Comparison of ENCODE assay signal across 11 cellular contexts in the genomic region with DNA sequence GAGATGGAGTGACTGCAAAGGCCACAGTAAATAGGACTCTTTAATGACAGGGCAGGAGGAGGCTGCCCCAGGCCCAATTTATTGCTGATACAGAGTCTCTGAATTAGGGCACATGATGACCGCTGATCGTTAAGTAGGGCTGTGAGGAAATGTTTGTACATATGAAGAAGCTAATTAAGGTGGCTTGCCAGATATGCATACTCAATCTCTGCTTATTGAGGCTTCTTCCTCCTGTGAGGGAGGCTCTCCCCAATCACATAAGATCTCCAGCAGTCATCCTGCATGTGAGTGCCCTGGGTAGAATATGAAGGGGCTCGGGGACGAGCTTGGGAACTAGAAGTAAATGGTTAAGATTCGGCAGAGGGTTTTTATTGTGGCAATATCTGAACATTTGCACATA. TPM values are rescaled to one million over a fixed set of nuclear protein-coding genes. Genes with fewer than 3 reads are reported as not detected.
DNase-seq lines count a peak whose midpoint lies in the region; ATAC-seq and TF ChIP-seq lines count a peak whose summit lies in the region.
"Had no signal": no experiment of that assay in that cellular context is flagged by ENCODE, and none has a peak within 500 bp of the region (broad histone marks: within the 10 kb centered on the region; RNA-seq: fewer than 3 reads in every experiment).

No MANE protein-coding gene starts in this region.

- H2AFZ ChIP-seq in OCI-LY7 (ENCODE audit: low read length), result peak overlapping the region; percentile 90

- peak overlapping the region; percentile 31 for H3K27ac Mint-ChIP-seq in activated T-cell treated with anti-CD3 and anti-CD28 coated beads, Interleukin-2, amount 50 U/mL, for 24 hours
- H3K27ac Mint-ChIP-seq in stimulated activated naive B cell treated with anti-CD40 and anti-IgM and Interleukin-4, amounts not matched to agents 10 μg/mL and 1 μg/mL and 100 μg/mL, for 72 hours, result peak overlapping the region; percentile 96
- H3K27ac Mint-ChIP-seq: GM23338 had no signal

- no peak for ATAC-seq in stimulated activated naive B cell treated with anti-CD40 and anti-IgM and Interleukin-4, amounts not matched to agents 10 μg/mL and 1 μg/mL and 100 μg/mL, for 72 hours (replicated peaks)
- ATAC-seq in GM21825 (IDR thresholded peaks at IDR 0.05; ENCODE audit: unreplicated experiment), result no peak
- no peak for ATAC-seq in HG03354 (IDR thresholded peaks at IDR 0.05; ENCODE audit: poor library complexity, severe bottlenecking, unreplicated experiment)
- ATAC-seq: GM23338, left lung had no signal

- no TSS peak for BruUV-seq in OCI-LY7 (replicated peaks; lab: Mats Ljungman, UMichigan)

- H3K9me2 ChIP-seq in OCI-LY7 (ENCODE audit: insufficient read depth, low read length), result no peaks in the 10 kb centered on the region

- H3K4me1 ChIP-seq in OCI-LY7 (ENCODE audit: insufficient read depth, low read length, poor library complexity, severe bottlenecking), result peaks cover 97% of the 10 kb centered on the region
- peaks cover 58% of the 10 kb centered on the region for H3K4me1 ChIP-seq in effector memory CD4-positive, alpha-beta T cell (ENCODE audit: control insufficient read depth, insufficient read depth, low read length, poor library complexity, severe bottlenecking)

- peaks cover 2% of the 10 kb centered on the region for H3K9me3 Mint-ChIP-seq in activated T-cell treated with anti-CD3 and anti-CD28 coated beads, Interleukin-2, amount 50 U/mL, for 24 hours
- peaks cover 0 to 4% of the 10 kb centered on the region in 2 donors for H3K9me3 Mint-ChIP-seq in stimulated activated naive B cell treated with anti-CD40 and anti-IgM and Interleukin-4, amounts not matched to agents 10 μg/mL and 1 μg/mL and 100 μg/mL, for 72 hours

- no peaks in the 10 kb centered on the region for H3K27me3 Mint-ChIP-seq in activated T-cell treated with anti-CD3 and anti-CD28 coated beads, Interleukin-2, amount 50 U/mL, for 24 hours
- no peaks in the 10 kb centered on the region for H3K27me3 Mint-ChIP-seq in stimulated activated naive B cell treated with anti-CD40 and anti-IgM and Interleukin-4, amounts not matched to agents 10 μg/mL and 1 μg/mL and 100 μg/mL, for 72 hours

- H3K4me1 Mint-ChIP-seq in activated T-cell treated with anti-CD3 and anti-CD28 coated beads, Interleukin-2, amount 50 U/mL, for 24 hours (ENCODE audit: low read depth), result peaks cover 85% of the 10 kb centered on the region
- H3K4me1 Mint-ChIP-seq in stimulated activated naive B cell treated with anti-CD40 and anti-IgM and Interleukin-4, amounts not matched to agents 10 μg/mL and 1 μg/mL and 100 μg/mL, for 72 hours, result peaks cover 63 to 85% of the 10 kb centered on the region in 2 donors
- H3K4me1 Mint-ChIP-seq: GM23338 had no signal

- H3K27ac ChIP-seq in OCI-LY7 (ENCODE audit: low read depth, low read length, poor library complexity, severe bottlenecking), result peak overlapping the region; percentile 90
- peak overlapping the region; percentile 42 for H3K27ac ChIP-seq in effector memory CD4-positive, alpha-beta T cell (ENCODE audit: insufficient read depth, low read length, poor library complexity, severe bottlenecking)

- no peak for DNase-seq in activated T-cell treated with anti-CD3 and anti-CD28 coated beads, Interleukin-2, amount 50 U/mL, for 24 hours
- DNase-seq in activated T-cell treated with anti-CD3 and anti-CD28 coated beads for 4 hours, result no peak
- no peak for DNase-seq in OCI-LY7 (ENCODE audit: low spot score)
- no peak for DNase-seq in effector memory CD4-positive, alpha-beta T cell
- no peak for DNase-seq in stimulated activated naive B cell treated with anti-CD40 and anti-IgM and Interleukin-4, amounts not matched to agents 10 μg/mL and 1 μg/mL and 100 μg/mL, for 72 hours
- DNase-seq in GM19240 (ENCODE audit: insufficient read length, low spot score), result no peak
- DNase-seq: left lung had no signal

- TF ChIP-seq CTCF in OCI-LY7 (conservative IDR thresholded peaks at IDR 0.05; ENCODE audit: low read length), result no peak

- H3K4me2 ChIP-seq in OCI-LY7 (ENCODE audit: low read length), result peak overlapping the region; percentile 71
- H3K4me2 ChIP-seq: GM23338 had no signal

- H3K36me3 Mint-ChIP-seq in activated T-cell treated with anti-CD3 and anti-CD28 coated beads, Interleukin-2, amount 50 U/mL, for 24 hours (ENCODE audit: low read depth), result no peaks in the 10 kb centered on the region
- peaks cover 3 to 5% of the 10 kb centered on the region in 2 donors for H3K36me3 Mint-ChIP-seq in stimulated activated naive B cell treated with anti-CD40 and anti-IgM and Interleukin-4, amounts not matched to agents 10 μg/mL and 1 μg/mL and 100 μg/mL, for 72 hours

- intact Hi-C loops in OCI-LY7 (cut with micrococcal nuclease; ENCODE audit: unreplicated experiment), result loop anchor here (5.0 to 10.0 kb wide), 3 partner anchors 273 to 1280 kb away; partner anchors contain the start of genes ERBIN and SREK1

- H3K9me3 ChIP-seq in OCI-LY7 (ENCODE audit: low read length), result no peaks in the 10 kb centered on the region
- peaks cover 4% of the 10 kb centered on the region for H3K9me3 ChIP-seq in effector memory CD4-positive, alpha-beta T cell (ENCODE audit: control insufficient read depth, low read length)
- H3K9me3 ChIP-seq: left lung had no signal

- CTCF ChIA-PET in OCI-LY7 (lab: Charles Lee; ENCODE audit: unreplicated experiment), result no interaction called here

- no peak overlapping the region for H3K4me3 Mint-ChIP-seq in activated T-cell treated with anti-CD3 and anti-CD28 coated beads, Interleukin-2, amount 50 U/mL, for 24 hours
- peak overlapping the region in 1 of 2 donors; percentile 70 for H3K4me3 Mint-ChIP-seq in stimulated activated naive B cell treated with anti-CD40 and anti-IgM and Interleukin-4, amounts not matched to agents 10 μg/mL and 1 μg/mL and 100 μg/mL, for 72 hours
- H3K4me3 Mint-ChIP-seq: GM23338 had no signal

- H4K20me1 ChIP-seq in OCI-LY7 (ENCODE audit: insufficient read depth, low read length), result no peaks in the 10 kb centered on the region

- no peaks in the 10 kb centered on the region for H3K27me3 ChIP-seq in effector memory CD4-positive, alpha-beta T cell (replicated peaks; ENCODE audit: control insufficient read depth, insufficient read depth, low read length, poor library complexity, severe bottlenecking)
- H3K27me3 ChIP-seq: left lung had no signal

- H3K4me3 ChIP-seq in OCI-LY7 (ENCODE audit: low read depth, low read length, poor library complexity, severe bottlenecking), result peak overlapping the region; percentile 16
- no peak overlapping the region for H3K4me3 ChIP-seq in effector memory CD4-positive, alpha-beta T cell (ENCODE audit: insufficient read depth, low read depth, low read length, poor library complexity, severe bottlenecking)
- H3K4me3 ChIP-seq: GM23338, left lung had no signal

- no peaks in the 10 kb centered on the region for H3K36me3 ChIP-seq in OCI-LY7 (ENCODE audit: insufficient read depth, low read length)
- no peaks in the 10 kb centered on the region for H3K36me3 ChIP-seq in effector memory CD4-positive, alpha-beta T cell (ENCODE audit: control insufficient read depth, insufficient read depth, low read length)
- H3K36me3 ChIP-seq: left lung had no signal

- no peaks in the 10 kb centered on the region for H3K79me2 ChIP-seq in OCI-LY7 (ENCODE audit: insufficient read depth, low read depth, low read length)

- POLR2A ChIA-PET in OCI-LY7 (lab: Charles Lee), result interaction anchor here (0.7 to 4.7 kb wide), 12 partner anchors 8 to 43 kb away, joined by 3 to 48 read pairs (median 6); partner anchors contain the start of gene CD180

RNA-seq across cellular contexts. Expression of gene CD180, which starts 8.2 kb away (rescaled TPM):
- total RNA-seq in OCI-LY7 (2014; rRNA removed; shearing (Covaris generic)), result 11.1 and 14.4 TPM in 2 replicates
- total RNA-seq in OCI-LY7 (2022), result 14.7 and 15.7 TPM in 2 replicates
- total RNA-seq: activated CD8-positive, alpha-beta memory T cell treated with anti-CD3 and anti-CD28 coated beads for 36 hours; GM23338 had no signal
